Comparison of ENCODE assay signal across 34 cellular contexts in the genomic region with DNA sequence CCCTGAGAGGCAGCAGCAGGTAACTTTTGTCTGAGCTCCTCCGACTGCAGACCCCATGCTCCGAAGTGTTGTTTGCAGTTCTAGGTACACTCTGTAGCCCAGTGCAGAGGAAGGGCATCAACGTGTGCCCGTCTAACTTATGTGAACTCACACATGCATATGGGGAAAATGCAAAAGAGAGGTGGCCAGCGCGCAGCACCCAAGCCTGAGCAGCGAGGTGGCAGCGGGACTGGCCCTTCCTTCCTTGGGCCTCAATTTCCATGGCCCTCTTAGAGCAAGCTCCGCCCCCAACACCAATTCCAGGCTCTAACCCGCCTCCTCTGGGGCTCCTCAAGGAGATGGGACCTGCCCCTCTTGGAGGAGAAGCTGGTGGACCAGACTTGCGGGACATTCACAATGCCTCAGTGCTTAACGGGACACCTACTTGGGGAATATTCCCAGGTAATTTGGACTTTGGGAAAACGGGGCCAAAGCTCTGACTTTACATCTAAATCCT. TPM values are rescaled to one million over a fixed set of nuclear protein-coding genes. Genes with fewer than 3 reads are reported as not detected.
"Had no signal": no experiment of that assay in that cellular context is flagged by ENCODE, and none has a peak within 500 bp of the region (broad histone marks: within the 10 kb centered on the region; RNA-seq: fewer than 3 reads in every experiment).

No MANE protein-coding gene starts in this region.

- H3K9me3 ChIP-seq: ascending aorta, Peyer's patch had no signal

- H3K9me3 Mint-ChIP-seq: activated T-helper 17 cell treated with anti-CD3 and anti-CD28 coated beads, Interleukin-2, amount 50 U/mL, for 72 hours; central memory CD8-positive, alpha-beta T cell; T-cell had no signal

- H3K4me1 ChIP-seq: ascending aorta, Peyer's patch had no signal

- H3K27ac ChIP-seq: ascending aorta, cardiac muscle cell, Peyer's patch had no signal

- ATAC-seq: activated CD4-positive, alpha-beta T cell treated with anti-CD3 and anti-CD28 coated beads for 36 hours; activated CD4-positive, CD25-positive, alpha-beta regulatory T cell treated with anti-CD3 and anti-CD28 coated beads, Interleukin-2, amount 50 U/mL, for 24 hours; activated T-cell treated with anti-CD3 and anti-CD28 coated beads, Interleukin-2, amount 50 U/mL, for 72 hours; activated T-helper 17 cell treated with anti-CD3 and anti-CD28 coated beads, Interleukin-2, amount 50 U/mL, for 72 hours; PC-3; Right ventricle myocardium inferior; SK-N-SH treated with all-trans-retinoic acid at 6 μM for 48 hours; T-cell had no signal

- H3K27ac Mint-ChIP-seq: activated CD4-positive, alpha-beta T cell treated with anti-CD3 and anti-CD28 coated beads for 36 hours; activated CD4-positive, alpha-beta T cell treated with anti-CD3 and anti-CD28 coated beads, Interleukin-2, amount 10 ng/mL, durations not matched to agents 7 days and 5 days; activated naive CD8-positive, alpha-beta T cell treated with anti-CD3 and anti-CD28 coated beads, Interleukin-2, amount 10 ng/mL, durations not matched to agents 7 days and 5 days; activated T-cell treated with anti-CD3 and anti-CD28 coated beads, Interleukin-2, amount 50 U/mL, for 72 hours; T-cell had no signal

- H3K4me3 ChIP-seq: ascending aorta, cardiac muscle cell, Peyer's patch had no signal

- H3K27me3 ChIP-seq: ascending aorta, cardiac muscle cell, Peyer's patch had no signal

- DNase-seq: activated CD4-positive, alpha-beta T cell treated with anti-CD3 and anti-CD28 coated beads for 36 hours; activated CD4-positive, alpha-beta T cell treated with anti-CD3 and anti-CD28 coated beads, Interleukin-2, amount 10 ng/mL, durations not matched to agents 7 days and 5 days; activated CD4-positive, alpha-beta T cell treated with anti-CD3 and anti-CD28 coated beads, Interleukin-2, amount 50 U/mL, for 48 hours; activated effector memory CD4-positive, alpha-beta T cell treated with anti-CD3 and anti-CD28 coated beads, Interleukin-2, amount 50 U/mL, for 16 hours; activated naive CD4-positive, alpha-beta T cell; activated naive CD4-positive, alpha-beta T cell treated with anti-CD3 and anti-CD28 coated beads, Interleukin-2, amount 50 U/mL, for 16 hours; activated naive CD8-positive, alpha-beta T cell treated with anti-CD3 and anti-CD28 coated beads, Interleukin-2, amount 10 ng/mL, durations not matched to agents 7 days and 5 days; activated T-cell treated with anti-CD3 and anti-CD28 coated beads, Interleukin-2, amount 50 U/mL, for 1 hour; activated T-cell treated with anti-CD3 and anti-CD28 coated beads, Interleukin-2, amount 50 U/mL, for 72 hours; amygdala; Karpas-422; NCI-H1048; NCI-H1105 treated with DMSO at 0.1 percent for 48 hours; NCI-H1436; NCI-H1694; NCI-H2029; NCI-H2107; NCI-H2171; NCI-H510A; NCI-H526; NCI-H748 treated with DMSO at 0.1 percent for 48 hours; PC-3; Peyer's patch; RPMI8226; SIG-M5; T-cell had no signal

- H3K27me3 Mint-ChIP-seq: activated CD4-positive, alpha-beta T cell treated with anti-CD3 and anti-CD28 coated beads for 36 hours; activated CD4-positive, alpha-beta T cell treated with anti-CD3 and anti-CD28 coated beads, Interleukin-2, amount 10 ng/mL, durations not matched to agents 7 days and 5 days; activated naive CD8-positive, alpha-beta T cell treated with anti-CD3 and anti-CD28 coated beads, Interleukin-2, amount 10 ng/mL, durations not matched to agents 7 days and 5 days; activated T-helper 17 cell treated with anti-CD3 and anti-CD28 coated beads, Interleukin-2, amount 50 U/mL, for 72 hours; central memory CD8-positive, alpha-beta T cell; T-cell had no signal

- H3K4me3 Mint-ChIP-seq: activated CD4-positive, alpha-beta T cell treated with anti-CD3 and anti-CD28 coated beads for 36 hours; activated CD4-positive, alpha-beta T cell treated with anti-CD3 and anti-CD28 coated beads, Interleukin-2, amount 10 ng/mL, durations not matched to agents 7 days and 5 days; activated naive CD8-positive, alpha-beta T cell treated with anti-CD3 and anti-CD28 coated beads, Interleukin-2, amount 10 ng/mL, durations not matched to agents 7 days and 5 days; activated T-cell treated with anti-CD3 and anti-CD28 coated beads, Interleukin-2, amount 50 U/mL, for 72 hours; activated T-helper 17 cell treated with anti-CD3 and anti-CD28 coated beads, Interleukin-2, amount 50 U/mL, for 72 hours; central memory CD8-positive, alpha-beta T cell; T-cell had no signal

RNA-seq across cellular contexts. Expression of a gene that starts 27.7 kb away (rescaled TPM):
- total RNA-seq: ascending aorta, SK-MEL-5 had no signal
